13 cellular contexts compared by ENCODE assay signal in genomic region chr19:10533656-10534386, GRCh38. TPM values are rescaled to one million over a fixed set of nuclear protein-coding genes. Genes with fewer than 3 reads are reported as not detected.
DNase-seq lines count a peak whose midpoint lies in the region; ATAC-seq and TF ChIP-seq lines count a peak whose summit lies in the region.
"Had no signal": no experiment of that assay in that cellular context is flagged by ENCODE, and none has a peak within 500 bp of the region (broad histone marks: within the 10 kb centered on the region; RNA-seq: fewer than 3 reads in every experiment).

No MANE protein-coding gene starts in this region.

- H3K79me2 ChIP-seq in fibroblast of lung (ENCODE audit: control insufficient read depth, insufficient read depth, low read length) = no peaks in the 10 kb centered on the region

- H2AFZ ChIP-seq in fibroblast of lung (ENCODE audit: low read length) = no peak overlapping the region

- H3K36me3 ChIP-seq in SK-N-MC (ENCODE audit: insufficient read depth, low read length) = no peaks in the 10 kb centered on the region
- H3K36me3 ChIP-seq in fibroblast of lung (ENCODE audit: control insufficient read depth, insufficient read depth, low read length) = no peaks in the 10 kb centered on the region
- H3K36me3 ChIP-seq: tibial nerve had no signal

- no peak overlapping the region for H3K27ac Mint-ChIP-seq in endothelial cell (ENCODE audit: unreplicated experiment)
- H3K27ac Mint-ChIP-seq: H9; natural killer cell treated with Interleukin-12 subunit alpha and Interleukin-12 subunit beta and Interleukin-15 and Interleukin-18, amount 100 ng/mL, for 72 hours had no signal

- H3K9me3 Mint-ChIP-seq in endothelial cell (ENCODE audit: unreplicated experiment) = no peaks in the 10 kb centered on the region
- H3K9me3 Mint-ChIP-seq: H9; natural killer cell treated with Interleukin-12 subunit alpha and Interleukin-12 subunit beta and Interleukin-15 and Interleukin-18, amount 100 ng/mL, for 72 hours had no signal

- H3K4me1 Mint-ChIP-seq in endothelial cell (ENCODE audit: unreplicated experiment) = no peaks in the 10 kb centered on the region
- H3K4me1 Mint-ChIP-seq: H9 had no signal

- H3K4me2 ChIP-seq in fibroblast of lung (ENCODE audit: extremely low read depth, insufficient read depth, low read length) = no peak overlapping the region

- no peak overlapping the region for H3K4me3 Mint-ChIP-seq in endothelial cell (ENCODE audit: unreplicated experiment)
- H3K4me3 Mint-ChIP-seq: H9; natural killer cell treated with Interleukin-12 subunit alpha and Interleukin-12 subunit beta and Interleukin-15 and Interleukin-18, amount 100 ng/mL, for 72 hours had no signal

- H3K9ac ChIP-seq in SK-N-MC (ENCODE audit: insufficient read length) = no peak overlapping the region
- H3K9ac ChIP-seq in fibroblast of lung (ENCODE audit: insufficient read depth, low read length) = no peak overlapping the region

- peaks cover 4% of the 10 kb centered on the region for H3K27me3 Mint-ChIP-seq in endothelial cell (ENCODE audit: unreplicated experiment)
- H3K27me3 Mint-ChIP-seq: natural killer cell treated with Interleukin-12 subunit alpha and Interleukin-12 subunit beta and Interleukin-15 and Interleukin-18, amount 100 ng/mL, for 72 hours had no signal

- DNase-seq in GM10266 (ENCODE audit: extremely low spot score) = peak; percentile 3
- DNase-seq in SK-N-MC (ENCODE audit: low read depth, low spot score) = peak; percentile 63
- peak; percentile 68 to 92 for DNase-seq in fibroblast of lung (ENCODE audit: low read depth in 2 of 2)
- DNase-seq in skeletal muscle cell (ENCODE audit: low read depth) = peak; percentile 12
- DNase-seq in endothelial cell (ENCODE audit: low spot score) = no peak
- no peak for DNase-seq in T-helper 1 cell
- no peak for DNase-seq in anterior cingulate cortex (lab: John Stamatoyannopoulos, UW)
- DNase-seq: erythroblast, H9, NCI-H748 treated with DMSO at 0.1 percent for 48 hours had no signal

- peaks cover 4% of the 10 kb centered on the region for H3K36me3 Mint-ChIP-seq in endothelial cell (ENCODE audit: low read depth, unreplicated experiment)
- H3K36me3 Mint-ChIP-seq: natural killer cell treated with Interleukin-12 subunit alpha and Interleukin-12 subunit beta and Interleukin-15 and Interleukin-18, amount 100 ng/mL, for 72 hours had no signal

- H3K4me3 ChIP-seq in SK-N-MC (no peak overlapping the region), fibroblast of lung (replicated peaks in 1 of 4; ENCODE audit: control extremely low read depth in 1 of 4, insufficient read depth in 1 of 4, low read depth in 3 of 4, low read length in 4 of 4) (no peak overlapping the region), skeletal muscle cell (ENCODE audit: low read depth, low read length) (no peak overlapping the region)
- H3K4me3 ChIP-seq: tibial nerve had no signal

- no peaks in the 10 kb centered on the region for H3K27me3 ChIP-seq in fibroblast of lung (ENCODE audit: control insufficient read depth, insufficient read depth, low read length)
- H3K27me3 ChIP-seq: tibial nerve had no signal

- no peaks in the 10 kb centered on the region for H3K4me1 ChIP-seq in fibroblast of lung (ENCODE audit: control insufficient read depth, extremely low read depth, insufficient read depth, low read length)
- H3K4me1 ChIP-seq: tibial nerve had no signal

- H3K9me3 ChIP-seq in SK-N-MC (ENCODE audit: low read depth, low read length) (no peaks in the 10 kb centered on the region), fibroblast of lung (ENCODE audit: control insufficient read depth, insufficient read depth, low read depth, low read length) (no peaks in the 10 kb centered on the region)
- H3K9me3 ChIP-seq: tibial nerve had no signal

- no peak for ATAC-seq in HG02973 (IDR thresholded peaks at IDR 0.05; ENCODE audit: unreplicated experiment)
- ATAC-seq: natural killer cell treated with Interleukin-12 subunit alpha and Interleukin-12 subunit beta and Interleukin-15 and Interleukin-18, amount 100 ng/mL, for 72 hours had no signal

- H4K20me1 ChIP-seq in fibroblast of lung (ENCODE audit: control insufficient read depth, extremely low read depth, insufficient read depth, low read length) = no peaks in the 10 kb centered on the region

- TF ChIP-seq CTCF in GM10266 (IDR thresholded peaks at IDR 0.05; ENCODE audit: control insufficient read depth, insufficient read depth, low read depth, missing control alignments) (no peak), fibroblast of lung (conservative IDR thresholded peaks at IDR 0.05 in 1 of 2, IDR thresholded peaks at IDR 0.05 in 1 of 2; ENCODE audit: low read depth in 1 of 2, low read length in 2 of 2) (no peak), endothelial cell (IDR thresholded peaks at IDR 0.05; ENCODE audit: unreplicated experiment) (no peak)

- H3K27ac ChIP-seq in SK-N-MC (peak overlapping the region; percentile 71; the same call in 1 of the 2 replicates), fibroblast of lung (ENCODE audit: insufficient read depth, low read length) (no peak overlapping the region)
- H3K27ac ChIP-seq: tibial nerve had no signal

RNA-seq across cellular contexts. Expression of gene ATG4D, which starts 9.9 kb away (rescaled TPM):
- 13.4 and 14.9 TPM in 2 replicates for total RNA-seq in fibroblast of lung
- polyA plus RNA-seq in fibroblast of lung = 7.2 and 12.8 TPM in 2 replicates
- 12.5 and 19.3 TPM in 2 replicates for polyA plus RNA-seq in fibroblast of lung (2012)
- 22.8 and 39.0 TPM in 2 replicates for polyA minus RNA-seq in fibroblast of lung (ENCODE audit: low replicate concordance)
- total RNA-seq in endothelial cell (ENCODE audit: unreplicated experiment) = 11.8 TPM

RNA-seq across cellular contexts. Expression of gene S1PR5, which starts 16.6 kb away (rescaled TPM):
- total RNA-seq in fibroblast of lung = under 0.01 TPM in 1 of 2 replicates, not detected in the other
- 0.02 and 0.19 TPM in 2 replicates for polyA plus RNA-seq in fibroblast of lung
- polyA plus RNA-seq in fibroblast of lung (2012) = 0.15 TPM in 1 of 2 replicates, not detected in the other
- polyA minus RNA-seq in fibroblast of lung (ENCODE audit: low replicate concordance) = not detected in 2 replicates
- total RNA-seq in endothelial cell (ENCODE audit: unreplicated experiment) = not detected

RNA-seq across cellular contexts. Expression of gene KEAP1, which starts 30.7 kb away (rescaled TPM):
- total RNA-seq in fibroblast of lung = 81.7 and 103 TPM in 2 replicates
- polyA plus RNA-seq in fibroblast of lung = 36.1 and 51.3 TPM in 2 replicates
- polyA plus RNA-seq in fibroblast of lung (2012) = 53.7 and 78.4 TPM in 2 replicates
- 237 and 316 TPM in 2 replicates for polyA minus RNA-seq in fibroblast of lung (ENCODE audit: low replicate concordance)
- total RNA-seq in endothelial cell (ENCODE audit: unreplicated experiment) = 56.4 TPM

RNA-seq across cellular contexts. Expression of gene KRI1, which starts 32.0 kb away (rescaled TPM):
- total RNA-seq in fibroblast of lung (8.6 and 10.0 TPM in 2 replicates), endothelial cell (ENCODE audit: unreplicated experiment) (25.2 TPM)
- polyA plus RNA-seq in fibroblast of lung = 9.4 and 12.6 TPM in 2 replicates
- 11.8 and 15.9 TPM in 2 replicates for polyA plus RNA-seq in fibroblast of lung (2012)
- polyA minus RNA-seq in fibroblast of lung (ENCODE audit: low replicate concordance) = 7.6 and 17.5 TPM in 2 replicates

RNA-seq across cellular contexts. Expression of gene CDKN2D, which starts 35.0 kb away (rescaled TPM):
- total RNA-seq in fibroblast of lung (3.9 and 10.7 TPM in 2 replicates), endothelial cell (ENCODE audit: unreplicated experiment) (8.1 TPM)
- 9.7 and 15.7 TPM in 2 replicates for polyA plus RNA-seq in fibroblast of lung
- polyA plus RNA-seq in fibroblast of lung (2012) = 8.5 and 17.1 TPM in 2 replicates
- polyA minus RNA-seq in fibroblast of lung (ENCODE audit: low replicate concordance) = 4.0 and 17.0 TPM in 2 replicates

Comparison
In these comparisons a context has a peak if more than half of its experiments do, and no peak if none do; other contexts are left out.
1. DNase-seq: peak in GM10266 (single experiment), SK-N-MC (single experiment), fibroblast of lung (2 of 2) and skeletal muscle cell (single experiment); none in endothelial cell (single experiment), T-helper 1 cell (0 of 5) and anterior cingulate cortex (0 of 58).